In genomic region chr2:240286596-240286995, GRCh38 we compare ENCODE assay signal across 17 cellular contexts.
DNase-seq lines count a peak whose midpoint lies in the region; ATAC-seq and TF ChIP-seq lines count a peak whose summit lies in the region.
"Had no signal": no experiment of that assay in that cellular context is flagged by ENCODE, and none has a peak within 500 bp of the region (broad histone marks: within the 10 kb centered on the region; RNA-seq: fewer than 3 reads in every experiment).

No MANE protein-coding gene starts in this region.

- no peaks in the 10 kb centered on the region for H3F3A ChIP-seq in neural progenitor cell (ENCODE audit: low read depth)

- ATAC-seq in Right ventricle myocardium superior (ENCODE audit: poor library complexity), result peak; percentile 61
- ATAC-seq in Right ventricle myocardium inferior, result no peak
- no peak for ATAC-seq in HG03095 (IDR thresholded peaks at IDR 0.05; ENCODE audit: unreplicated experiment)
- ATAC-seq: GM12878 had no signal

- H3K9me3 ChIP-seq in neural progenitor cell (ENCODE audit: low read depth), result no peaks in the 10 kb centered on the region

- no peaks in the 10 kb centered on the region for H3K79me2 ChIP-seq in neural progenitor cell (ENCODE audit: low read depth)

- no peaks in the 10 kb centered on the region for H3K4me1 ChIP-seq in neural progenitor cell

- H3K9me3 Mint-ChIP-seq in neural progenitor cell, result peaks cover 1% of the 10 kb centered on the region

- intact Hi-C loops in Right ventricle myocardium superior (cut with DNase I), result no loop called here
- intact Hi-C loops in Right ventricle myocardium inferior (cut with DNase I), result no loop called here

- H3K27ac Mint-ChIP-seq in neural progenitor cell, result no peak overlapping the region
- H3K27ac Mint-ChIP-seq: CD8-positive, alpha-beta memory T cell had no signal

- no peak overlapping the region for H3K4me3 Mint-ChIP-seq in neural progenitor cell
- H3K4me3 Mint-ChIP-seq: CD8-positive, alpha-beta memory T cell had no signal

- H3K27me3 Mint-ChIP-seq in neural progenitor cell (ENCODE audit: insufficient read depth, low read depth), result peaks cover 4% of the 10 kb centered on the region

- peaks cover 2% of the 10 kb centered on the region for H3K27me3 ChIP-seq in neural progenitor cell
- H3K27me3 ChIP-seq: BLaER1 treated with 17β-estradiol and CSF1 and Interleukin-3, amounts not matched to agents 10 nM and 100 nM had no signal

- H4K20me1 ChIP-seq in neural progenitor cell (ENCODE audit: low read depth), result no peaks in the 10 kb centered on the region
- H4K20me1 ChIP-seq: BLaER1 treated with 17β-estradiol and CSF1 and Interleukin-3, amounts not matched to agents 10 nM and 100 nM had no signal

- TF ChIP-seq CTCF in coronary artery (IDR thresholded peaks at IDR 0.05), result no peak
- TF ChIP-seq CTCF in neural progenitor cell (IDR thresholded peaks at IDR 0.05), result no peak

- H3K36me3 Mint-ChIP-seq in neural progenitor cell, result no peaks in the 10 kb centered on the region
- H3K36me3 Mint-ChIP-seq: CD8-positive, alpha-beta memory T cell had no signal

- H3K4me3 ChIP-seq in coronary artery (no peak overlapping the region), neural progenitor cell (no peak overlapping the region)
- H3K4me3 ChIP-seq: BLaER1 treated with 17β-estradiol and CSF1 and Interleukin-3, amounts not matched to agents 10 nM and 100 nM; GM12878 had no signal

- H3K36me3 ChIP-seq in neural progenitor cell, result no peaks in the 10 kb centered on the region
- H3K36me3 ChIP-seq: BLaER1 treated with 17β-estradiol and CSF1 and Interleukin-3, amounts not matched to agents 10 nM and 100 nM had no signal

- H3K9ac ChIP-seq in neural progenitor cell, result no peak overlapping the region
- H3K9ac ChIP-seq: BLaER1 treated with 17β-estradiol and CSF1 and Interleukin-3, amounts not matched to agents 10 nM and 100 nM had no signal

- no peak for DNase-seq in Right ventricle myocardium superior
- no peak for DNase-seq in Right ventricle myocardium inferior (ENCODE audit: missing footprints)
- DNase-seq in coronary artery (ENCODE audit: low spot score), result peak; percentile 52
- DNase-seq in islet precursor cell, result peak; percentile 38
- DNase-seq in neural progenitor cell (ENCODE audit: low spot score), result no peak
- DNase-seq in stimulated activated CD4-positive, alpha-beta T cell treated with anti-CD3 and anti-CD28 coated beads, Interleukin-1b, Interleukin-23, amount 100 ng/mL, for 48 hours, result no peak
- DNase-seq: CD8-positive, alpha-beta memory T cell; KBM-7; MV-4-11; NCI-H1436; NCI-H226; NCI-H524 treated with DMSO at 0.1 percent for 48 hours; SIG-M5 had no signal

- H3K27ac ChIP-seq in coronary artery (no peak overlapping the region), temporal lobe (ENCODE audit: low read depth, low read length) (peak overlapping the region; percentile 21), neural progenitor cell (no peak overlapping the region)
- H3K27ac ChIP-seq: BLaER1 treated with 17β-estradiol and CSF1 and Interleukin-3, amounts not matched to agents 10 nM and 100 nM had no signal

- no peak overlapping the region for H2AFZ ChIP-seq in neural progenitor cell (replicated peaks)

- H3K4me1 Mint-ChIP-seq in neural progenitor cell, result peaks cover 7% of the 10 kb centered on the region
- H3K4me1 Mint-ChIP-seq: CD8-positive, alpha-beta memory T cell had no signal

- H3K4me2 ChIP-seq in neural progenitor cell, result no peak overlapping the region
- H3K4me2 ChIP-seq: BLaER1 treated with 17β-estradiol and CSF1 and Interleukin-3, amounts not matched to agents 10 nM and 100 nM had no signal

Comparison
In these comparisons a context has a peak if more than half of its experiments do, and no peak if none do; other contexts are left out.
1. DNase-seq: peak in coronary artery (single experiment) and islet precursor cell (single experiment); none in Right ventricle myocardium superior (single experiment), Right ventricle myocardium inferior (single experiment), neural progenitor cell (single experiment) and stimulated activated CD4-positive, alpha-beta T cell treated with anti-CD3 and anti-CD28 coated beads, Interleukin-1b, Interleukin-23, amount 100 ng/mL, for 48 hours (single experiment).